ENCODE assay signal across 16 cellular contexts in the genomic region with DNA sequence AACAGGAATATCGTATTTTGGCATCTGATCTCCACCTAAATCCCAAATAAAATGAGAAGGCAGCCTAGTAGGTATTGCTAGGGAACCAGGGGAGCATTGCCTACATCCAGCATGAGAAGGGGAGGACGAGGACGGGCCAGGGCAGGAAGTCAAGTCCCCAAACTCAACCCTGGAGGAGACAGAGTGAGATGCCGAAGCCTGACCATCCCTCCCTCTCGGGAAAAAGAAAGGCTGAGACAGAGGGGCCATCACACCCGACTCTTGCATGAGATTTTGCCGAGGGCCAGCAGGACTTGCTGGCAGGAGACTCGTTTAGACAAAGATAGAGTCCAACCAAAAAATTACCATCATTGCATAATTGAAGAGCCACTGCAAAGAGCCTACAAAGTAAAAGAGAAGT. TPM values are rescaled to one million over a fixed set of nuclear protein-coding genes. Genes with fewer than 3 reads are reported as not detected.
DNase-seq lines count a peak whose midpoint lies in the region; ATAC-seq and TF ChIP-seq lines count a peak whose summit lies in the region.
"Had no signal": no experiment of that assay in that cellular context is flagged by ENCODE, and none has a peak within 500 bp of the region (broad histone marks: within the 10 kb centered on the region; RNA-seq: fewer than 3 reads in every experiment).

No MANE protein-coding gene starts in this region.

- H3K9ac ChIP-seq in ES-I3 (ENCODE audit: low read depth, low read length): 0 out of 2 replicates have a peak overlapping the region, but pooled peaks have one; percentile 10
- H3K9ac ChIP-seq: GM23248 had no signal

- peaks cover 30% of the 10 kb centered on the region for H3K4me1 ChIP-seq in ES-I3 (ENCODE audit: insufficient read depth, low read length)

- H3K27ac Mint-ChIP-seq in glutamatergic neuron (ENCODE audit: unreplicated experiment): peak overlapping the region; percentile 76

- peaks cover 25% of the 10 kb centered on the region for H3K4me1 Mint-ChIP-seq in glutamatergic neuron (ENCODE audit: low read depth, unreplicated experiment)

- peaks cover 12% of the 10 kb centered on the region for H3K9me3 Mint-ChIP-seq in glutamatergic neuron (ENCODE audit: unreplicated experiment)

- H3K4me3 Mint-ChIP-seq in glutamatergic neuron (ENCODE audit: unreplicated experiment): peak overlapping the region; percentile 43

- no peak for TF ChIP-seq CTCF in glutamatergic neuron (IDR thresholded peaks at IDR 0.05; ENCODE audit: partially characterized antibody, unreplicated experiment)

- no peaks in the 10 kb centered on the region for H3K9me3 ChIP-seq in ES-I3 (ENCODE audit: control insufficient read depth, insufficient read depth, low read length)

- ATAC-seq in GM19463 (IDR thresholded peaks at IDR 0.05; ENCODE audit: unreplicated experiment) (peak; percentile 9), HG03095 (IDR thresholded peaks at IDR 0.05; ENCODE audit: unreplicated experiment) (peak; percentile 2), HG03521 (IDR thresholded peaks at IDR 0.05; ENCODE audit: unreplicated experiment) (no peak)

- peaks cover 11% of the 10 kb centered on the region for H3K27me3 Mint-ChIP-seq in glutamatergic neuron (ENCODE audit: unreplicated experiment)

- DNase-seq in glutamatergic neuron (no peak), NCI-H1092 treated with DMSO at 0.1 percent for 48 hours (lab: John Stamatoyannopoulos, UW) (no peak), dermis blood vessel endothelial cell (no peak)
- DNase-seq in stimulated activated CD4-positive, alpha-beta T cell treated with anti-CD3 and anti-CD28 coated beads, Interleukin-2, amount 100 ng/mL, for 48 hours: no peak
- DNase-seq: activated T-cell treated with anti-CD3 and anti-CD28 coated beads, Interleukin-2, amount 50 U/mL, for 1 hour; GM23248; KBM-7; NCI-H187; NK-92 treated with Interleukin-12 subunit alpha and Interleukin-12 subunit beta, amount 100 ng/mL, for 24 hours; stimulated activated CD4-positive, alpha-beta T cell treated with anti-CD3 and anti-CD28 coated beads, Interleukin-4, amount 100 ng/mL, for 24 hours; stimulated activated naive CD4-positive, alpha-beta T cell treated with Interleukin-2 at 50 U/mL for 16 hours had no signal

- H3K36me3 Mint-ChIP-seq in glutamatergic neuron (ENCODE audit: unreplicated experiment): no peaks in the 10 kb centered on the region

- no peaks in the 10 kb centered on the region for H3K36me3 ChIP-seq in ES-I3 (ENCODE audit: insufficient read depth, low read length)

RNA-seq across cellular contexts. Expression of a gene that starts 50.2 kb away (rescaled TPM):
- total RNA-seq in glutamatergic neuron (ENCODE audit: unreplicated experiment) (not detected), dermis blood vessel endothelial cell (not detected in 2 replicates)
- total RNA-seq: GM23248, SK-MEL-5 had no signal
